ENCODE assay signal across 12 cellular contexts in genomic region chr9:127132375-127132774, GRCh38. TPM values are rescaled to one million over a fixed set of nuclear protein-coding genes. Genes with fewer than 3 reads are reported as not detected.
A peak's percentile ranks its signal among the peaks of the same experiment; 100 is the strongest.
DNase-seq lines count a peak whose midpoint lies in the region; ATAC-seq and TF ChIP-seq lines count a peak whose summit lies in the region.
"Had no signal": no experiment of that assay in that cellular context is flagged by ENCODE, and none has a peak within 500 bp of the region (broad histone marks: within the 10 kb centered on the region; RNA-seq: fewer than 3 reads in every experiment).

No MANE protein-coding gene starts in this region.

- H2AFZ ChIP-seq in GM23338 = no peak overlapping the region

- peaks cover 4% of the 10 kb centered on the region for H4K20me1 ChIP-seq in GM23338 (replicated peaks; ENCODE audit: insufficient read depth)

- H3K4me2 ChIP-seq in GM23338 = no peak overlapping the region

- H3K36me3 Mint-ChIP-seq in chondrocyte (ENCODE audit: low read depth) (no peaks in the 10 kb centered on the region), GM23338 (ENCODE audit: low read depth) (no peaks in the 10 kb centered on the region)
- H3K36me3 Mint-ChIP-seq: CD4-positive, alpha-beta memory T cell had no signal

- no peaks in the 10 kb centered on the region for H3K9me2 ChIP-seq in GM23338 (ENCODE audit: insufficient read depth)

- H3K27me3 Mint-ChIP-seq in chondrocyte (ENCODE audit: low read depth) = no peaks in the 10 kb centered on the region
- peaks cover 10% of the 10 kb centered on the region for H3K27me3 Mint-ChIP-seq in GM23338 (ENCODE audit: insufficient read depth, low read depth, poor library complexity)
- H3K27me3 Mint-ChIP-seq: CD4-positive, alpha-beta memory T cell had no signal

- peak; percentile 44 for DNase-seq in activated CD8-positive, alpha-beta memory T cell treated with anti-CD3 and anti-CD28 coated beads, Interleukin-2, amount 50 U/mL, for 48 hours
- no peak for DNase-seq in activated CD8-positive, alpha-beta memory T cell treated with anti-CD3 and anti-CD28 coated beads, Interleukin-2, amount 50 U/mL, for 4 hours
- DNase-seq in chondrocyte (ENCODE audit: low spot score) = peak; percentile 35
- DNase-seq in GM23338 (ENCODE audit: low spot score) = no peak
- DNase-seq in MV-4-11 (lab: John Stamatoyannopoulos, UW) = no peak
- DNase-seq: activated CD4-positive, alpha-beta T cell treated with anti-CD3 and anti-CD28 coated beads for 4 hours; activated T-cell treated with anti-CD3 and anti-CD28 coated beads, Interleukin-2, amount 50 U/mL, for 4 hours; CD4-positive, alpha-beta memory T cell had no signal

- H3K4me3 ChIP-seq in muscle layer of duodenum (ENCODE audit: low read depth in 1 of 2, low read length in 2 of 2) (no peak overlapping the region), GM23338 (no peak overlapping the region)

- no peaks in the 10 kb centered on the region for H3F3A ChIP-seq in GM23338 (replicated peaks; ENCODE audit: low read depth)

- no peaks in the 10 kb centered on the region for H3K9me3 Mint-ChIP-seq in chondrocyte (ENCODE audit: low read depth)
- H3K9me3 Mint-ChIP-seq in GM23338 = no peaks in the 10 kb centered on the region; the same call in 2 of the 3 replicates
- H3K9me3 Mint-ChIP-seq: activated T-cell treated with anti-CD3 and anti-CD28 coated beads, Interleukin-2, amount 50 U/mL, for 4 hours; CD4-positive, alpha-beta memory T cell had no signal

- H3K79me2 ChIP-seq in GM23338 (replicated peaks; ENCODE audit: insufficient read depth) = no peaks in the 10 kb centered on the region

- no peak overlapping the region for H3K4me3 Mint-ChIP-seq in chondrocyte (ENCODE audit: unreplicated experiment)
- H3K4me3 Mint-ChIP-seq in GM23338 = no peak overlapping the region; the same call in 2 of the 3 replicates
- H3K4me3 Mint-ChIP-seq: activated T-cell treated with anti-CD3 and anti-CD28 coated beads, Interleukin-2, amount 50 U/mL, for 4 hours; CD4-positive, alpha-beta memory T cell had no signal

- H3K27me3 ChIP-seq in muscle layer of duodenum (ENCODE audit: low read depth, low read length) (no peaks in the 10 kb centered on the region), GM23338 (ENCODE audit: insufficient read depth) (no peaks in the 10 kb centered on the region)

- no peaks in the 10 kb centered on the region for H3K36me3 ChIP-seq in muscle layer of duodenum (ENCODE audit: control insufficient read depth in 1 of 2, insufficient read depth in 2 of 2, low read length in 2 of 2)
- H3K36me3 ChIP-seq in GM23338 (ENCODE audit: insufficient read depth) = no peaks in the 10 kb centered on the region

- peaks cover 52% of the 10 kb centered on the region for H3K4me1 Mint-ChIP-seq in chondrocyte (ENCODE audit: low read depth)
- H3K4me1 Mint-ChIP-seq in GM23338 = peaks cover 45% of the 10 kb centered on the region
- H3K4me1 Mint-ChIP-seq: CD4-positive, alpha-beta memory T cell had no signal

- no peaks in the 10 kb centered on the region for H3K9me3 ChIP-seq in muscle layer of duodenum (ENCODE audit: control insufficient read depth in 1 of 2, low read length in 2 of 2)

- no peak for ATAC-seq in GM23338
- ATAC-seq in HG02884 (IDR thresholded peaks at IDR 0.05; ENCODE audit: unreplicated experiment) = no peak
- ATAC-seq: activated T-cell treated with anti-CD3 and anti-CD28 coated beads, Interleukin-2, amount 50 U/mL, for 4 hours had no signal

- H3K4me1 ChIP-seq in muscle layer of duodenum (ENCODE audit: control insufficient read depth in 1 of 2, insufficient read depth in 2 of 2, low read length in 2 of 2) = peaks cover 24 to 44% of the 10 kb centered on the region in 2 donors
- peaks cover 29% of the 10 kb centered on the region for H3K4me1 ChIP-seq in GM23338 (ENCODE audit: insufficient read depth)

- peak overlapping the region; percentile 89 for H3K27ac ChIP-seq in muscle layer of duodenum (ENCODE audit: low read length)
- H3K27ac ChIP-seq in temporal lobe (ENCODE audit: low read depth, low read length) = peak overlapping the region; percentile 98
- no peak overlapping the region for H3K27ac ChIP-seq in GM23338 (ENCODE audit: low read depth)

- H3K27ac Mint-ChIP-seq in chondrocyte (ENCODE audit: unreplicated experiment) (peak overlapping the region; percentile 86), GM23338 (no peak overlapping the region)

- TF ChIP-seq CTCF in chondrocyte (IDR thresholded peaks at IDR 0.05) (no peak), GM23338 (conservative IDR thresholded peaks at IDR 0.05; ENCODE audit: low read depth in 2 of 2) (no peak)

TF ChIP-seq in GM23338, 12 proteins besides CTCF, POLR2A, EP300 and RAD21 (continues in another document):
- TF ChIP-seq EZH2 (IDR thresholded peaks at IDR 0.05; ENCODE audit: low read depth, unreplicated experiment) = no peak
- no peak for TF ChIP-seq JUNB (IDR thresholded peaks at IDR 0.05; ENCODE audit: unreplicated experiment)
- no peak for TF ChIP-seq ZNF462 (CRISPR knock-in tag; IDR thresholded peaks at IDR 0.05)
- TF ChIP-seq EZH2phosphoT487 (IDR thresholded peaks at IDR 0.05; ENCODE audit: unreplicated experiment) = no peak
- no peak for TF ChIP-seq STAT1 (IDR thresholded peaks at IDR 0.05; ENCODE audit: unreplicated experiment)
- TF ChIP-seq POLR2AphosphoS5 (IDR thresholded peaks at IDR 0.05; ENCODE audit: low read depth) = no peak
- TF ChIP-seq, protein P1, sequence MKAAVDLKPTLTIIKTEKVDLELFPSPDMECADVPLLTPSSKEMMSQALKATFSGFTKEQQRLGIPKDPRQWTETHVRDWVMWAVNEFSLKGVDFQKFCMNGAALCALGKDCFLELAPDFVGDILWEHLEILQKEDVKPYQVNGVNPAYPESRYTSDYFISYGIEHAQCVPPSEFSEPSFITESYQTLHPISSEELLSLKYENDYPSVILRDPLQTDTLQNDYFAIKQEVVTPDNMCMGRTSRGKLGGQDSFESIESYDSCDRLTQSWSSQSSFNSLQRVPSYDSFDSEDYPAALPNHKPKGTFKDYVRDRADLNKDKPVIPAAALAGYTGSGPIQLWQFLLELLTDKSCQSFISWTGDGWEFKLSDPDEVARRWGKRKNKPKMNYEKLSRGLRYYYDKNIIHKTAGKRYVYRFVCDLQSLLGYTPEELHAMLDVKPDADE (IDR thresholded peaks at IDR 0.05) = no peak
- no peak for TF ChIP-seq ZNF331 (CRISPR knock-in tag; IDR thresholded peaks at IDR 0.05; ENCODE audit: low read depth)
- TF ChIP-seq CREB1 (CRISPR knock-in tag; IDR thresholded peaks at IDR 0.05; ENCODE audit: low read depth) = no peak

RNA-seq across cellular contexts. Expression of gene ANGPTL2, which starts 9.9 kb away (rescaled TPM):
- total RNA-seq in chondrocyte (26.7 to 39.7 TPM (median 39.0 TPM) in 3 replicates), temporal lobe (3.7 TPM)
- total RNA-seq in GM23338 (2014; rRNA removed; shearing (Covaris generic)) = 5.2 and 7.1 TPM in 2 replicates
- 2.9 and 3.1 TPM in 2 replicates for polyA plus RNA-seq in GM23338 (2016; fragmentation: Nextera tagmentation; extraction: Ambion mirVana)
- total RNA-seq: CD4-positive, alpha-beta memory T cell; T-helper 2 cell treated with Interferon-gamma antibody and Interleukin-4, amounts not matched to agents 100 ng/mL and 5 ng/mL, for 36 hours had no signal
- polyA plus RNA-seq: CD4-positive, alpha-beta memory T cell had no signal

Comparison
In these comparisons a context has a peak if more than half of its experiments do, and no peak if none do; other contexts are left out.
1. DNase-seq: peak in activated CD8-positive, alpha-beta memory T cell treated with anti-CD3 and anti-CD28 coated beads, Interleukin-2, amount 50 U/mL, for 48 hours (single experiment) and chondrocyte (single experiment); none in activated CD8-positive, alpha-beta memory T cell treated with anti-CD3 and anti-CD28 coated beads, Interleukin-2, amount 50 U/mL, for 4 hours (single experiment), GM23338 (single experiment) and MV-4-11 (single experiment).